Comparison of ENCODE assay signal across 26 cellular contexts in the genomic region with DNA sequence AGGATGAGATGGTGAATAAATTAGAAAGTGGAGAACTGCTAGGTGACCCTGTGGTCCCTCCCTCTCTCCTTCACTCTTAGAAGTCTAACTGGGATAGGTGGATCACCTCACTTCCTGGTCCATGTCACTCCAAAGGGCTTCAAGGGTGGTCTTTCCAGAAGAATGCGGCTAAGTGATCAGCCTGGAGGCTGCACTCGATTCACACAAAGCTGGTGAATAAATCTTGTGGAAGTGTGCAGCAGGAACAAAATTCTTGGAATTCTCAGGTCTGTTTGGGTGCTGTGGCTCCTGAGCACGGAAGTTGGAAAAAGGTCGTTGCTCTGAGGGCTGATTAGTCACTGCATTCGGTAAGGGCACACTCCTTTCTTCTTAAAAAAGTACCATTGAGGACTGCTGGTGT. TPM values are rescaled to one million over a fixed set of nuclear protein-coding genes. Genes with fewer than 3 reads are reported as not detected.
A peak's percentile ranks its signal among the peaks of the same experiment; 100 is the strongest.
DNase-seq lines count a peak whose midpoint lies in the region; ATAC-seq and TF ChIP-seq lines count a peak whose summit lies in the region.
"Had no signal": no experiment of that assay in that cellular context is flagged by ENCODE, and none has a peak within 500 bp of the region (broad histone marks: within the 10 kb centered on the region; RNA-seq: fewer than 3 reads in every experiment).

No MANE protein-coding gene starts in this region.

- H3K9me3 ChIP-seq in PC-3 (ENCODE audit: low read length): no peaks in the 10 kb centered on the region
- H3K9me3 ChIP-seq: A549, Caco-2, vagina had no signal

- peak overlapping the region; percentile 19 for H3K27ac Mint-ChIP-seq in activated naive CD8-positive, alpha-beta T cell
- no peak overlapping the region for H3K27ac Mint-ChIP-seq in activated naive CD8-positive, alpha-beta T cell treated with anti-CD3 and anti-CD28 coated beads for 36 hours
- H3K27ac Mint-ChIP-seq: activated B cell treated with CpG ODN at 0.5 μM for 24 hours; B cell; dendritic cell treated with granulocyte-macrophage colony-stimulating factor and Interleukin-4, amounts not matched to agents 40 ng/mL and 50 ng/mL, for 4 days had no signal

- H3K4me2 ChIP-seq in PC-3 (ENCODE audit: low read length): peak overlapping the region; percentile 37; the same call in 1 of the 2 replicates
- H3K4me2 ChIP-seq: A549, smooth muscle cell had no signal

- no peak overlapping the region for H3K9ac ChIP-seq in PC-3 (ENCODE audit: low read length)

- peaks cover 3% of the 10 kb centered on the region for H3K9me3 Mint-ChIP-seq in activated naive CD8-positive, alpha-beta T cell (ENCODE audit: low read depth)
- H3K9me3 Mint-ChIP-seq in activated naive CD8-positive, alpha-beta T cell treated with anti-CD3 and anti-CD28 coated beads for 36 hours: peaks cover 19% of the 10 kb centered on the region
- H3K9me3 Mint-ChIP-seq: activated B cell treated with CpG ODN at 0.5 μM for 24 hours; dendritic cell treated with granulocyte-macrophage colony-stimulating factor and Interleukin-4, amounts not matched to agents 40 ng/mL and 50 ng/mL, for 4 days had no signal

- no peak overlapping the region for H3K27ac ChIP-seq in PC-3 (ENCODE audit: low read length)
- H3K27ac ChIP-seq: A549, vagina had no signal

- CTCF ChIA-PET in PC-3 (lab: Charles Lee): no interaction called here

- no peaks in the 10 kb centered on the region for H3K36me3 Mint-ChIP-seq in activated naive CD8-positive, alpha-beta T cell
- H3K36me3 Mint-ChIP-seq in activated naive CD8-positive, alpha-beta T cell treated with anti-CD3 and anti-CD28 coated beads for 36 hours: peaks cover 7% of the 10 kb centered on the region

- H3K4me3 Mint-ChIP-seq in activated naive CD8-positive, alpha-beta T cell: no peak overlapping the region
- H3K4me3 Mint-ChIP-seq in activated naive CD8-positive, alpha-beta T cell treated with anti-CD3 and anti-CD28 coated beads for 36 hours: no peak overlapping the region
- H3K4me3 Mint-ChIP-seq: activated B cell treated with CpG ODN at 0.5 μM for 24 hours; activated CD8-positive, alpha-beta T cell treated with anti-CD3 and anti-CD28 coated beads for 36 hours; B cell; dendritic cell treated with granulocyte-macrophage colony-stimulating factor and Interleukin-4, amounts not matched to agents 40 ng/mL and 50 ng/mL, for 4 days had no signal

- POLR2A ChIA-PET in PC-3 (lab: Charles Lee; ENCODE audit: unreplicated experiment): no interaction called here

- no peaks in the 10 kb centered on the region for H3F3A ChIP-seq in PC-3 (ENCODE audit: low read length, unreplicated experiment)

- no peaks in the 10 kb centered on the region for H3K9me2 ChIP-seq in PC-3 (replicated peaks; ENCODE audit: low read length)

- no TSS peak for BruUV-seq in PC-3 (replicated peaks; lab: Mats Ljungman, UMichigan)

- H3K27me3 Mint-ChIP-seq in activated naive CD8-positive, alpha-beta T cell: no peaks in the 10 kb centered on the region
- H3K27me3 Mint-ChIP-seq in activated naive CD8-positive, alpha-beta T cell treated with anti-CD3 and anti-CD28 coated beads for 36 hours: no peaks in the 10 kb centered on the region
- H3K27me3 Mint-ChIP-seq: activated CD8-positive, alpha-beta T cell treated with anti-CD3 and anti-CD28 coated beads for 36 hours; dendritic cell treated with granulocyte-macrophage colony-stimulating factor and Interleukin-4, amounts not matched to agents 40 ng/mL and 50 ng/mL, for 4 days had no signal

- no peak for ATAC-seq in PC-3
- no peak for ATAC-seq in HG03175 (IDR thresholded peaks at IDR 0.05; ENCODE audit: unreplicated experiment)
- ATAC-seq: A549; activated CD8-positive, alpha-beta T cell treated with anti-CD3 and anti-CD28 coated beads for 36 hours; HCT116; left colon had no signal

- DNase-seq in activated naive CD8-positive, alpha-beta T cell treated with anti-CD3 and anti-CD28 coated beads for 36 hours: no peak
- DNase-seq in PC-3 (peak; percentile 24), iPS-NIHi11 (ENCODE audit: low spot score) (peak; percentile 33), renal cortical epithelial cell (ENCODE audit: low read depth) (peak; percentile 73), NCI-H69 (lab: John Stamatoyannopoulos, UW) (no peak)
- no peak for DNase-seq in stimulated activated CD4-positive, alpha-beta T cell treated with anti-CD3 and anti-CD28 coated beads, Interleukin-2, amount 100 ng/mL, for 48 hours
- DNase-seq: activated B cell treated with CpG ODN at 0.5 μM for 24 hours; activated CD8-positive, alpha-beta T cell treated with anti-CD3 and anti-CD28 coated beads for 36 hours; Caco-2; DMS79 treated with DMSO at 0.1 percent for 48 hours; glutamatergic neuron; left colon; mesenchymal stem cell; NCI-H1092 treated with DMSO at 0.1 percent for 48 hours; NCI-H187 treated with DMSO at 0.1 percent for 48 hours; NCI-H774; T1000 had no signal

- H3K4me1 ChIP-seq in PC-3 (ENCODE audit: insufficient read depth, low read length): peaks cover 7% of the 10 kb centered on the region
- H3K4me1 ChIP-seq: A549, vagina had no signal

- no peaks in the 10 kb centered on the region for H3K79me2 ChIP-seq in PC-3 (ENCODE audit: low read length)

- H3K4me1 Mint-ChIP-seq in activated naive CD8-positive, alpha-beta T cell (ENCODE audit: low read depth): peaks cover 76% of the 10 kb centered on the region
- peaks cover 43% of the 10 kb centered on the region for H3K4me1 Mint-ChIP-seq in activated naive CD8-positive, alpha-beta T cell treated with anti-CD3 and anti-CD28 coated beads for 36 hours

- H2AFZ ChIP-seq in PC-3 (ENCODE audit: low read length): peak overlapping the region; percentile 61

- intact Hi-C loops in PC-3 (cut with micrococcal nuclease): no loop called here

- H3K36me3 ChIP-seq in PC-3 (ENCODE audit: low read depth, low read length): no peaks in the 10 kb centered on the region
- H3K36me3 ChIP-seq: vagina had no signal

- no peaks in the 10 kb centered on the region for H4K20me1 ChIP-seq in PC-3 (ENCODE audit: low read length)

- no peak for TF ChIP-seq CTCF in PC-3 (conservative IDR thresholded peaks at IDR 0.05; ENCODE audit: low read depth, low read length)

- H3K4me3 ChIP-seq in PC-3 (ENCODE audit: low read length): no peak overlapping the region
- H3K4me3 ChIP-seq: A549, smooth muscle cell, vagina had no signal

- H3K27me3 ChIP-seq in PC-3 (ENCODE audit: low read length): no peaks in the 10 kb centered on the region
- H3K27me3 ChIP-seq: vagina had no signal

RNA-seq across cellular contexts. Expression of a gene that starts 46.3 kb away (rescaled TPM):
- under 1 TPM in 1 of 2 experiments, not detected in 1; 0.08 TPM for total RNA-seq in activated naive CD8-positive, alpha-beta T cell treated with anti-CD3 and anti-CD28 coated beads for 36 hours
- total RNA-seq in PC-3 (2014; rRNA removed) (1.9 and 2.5 TPM in 2 replicates), renal cortical epithelial cell (0.25 and 0.87 TPM in 2 replicates)
- total RNA-seq: activated B cell treated with CpG ODN at 0.5 μM for 24 hours, B cell, myocyte had no signal

Comparison
In these comparisons a context has a peak if more than half of its experiments do, and no peak if none do; other contexts are left out.
1. DNase-seq: peak in PC-3 (single experiment), iPS-NIHi11 (single experiment) and renal cortical epithelial cell (single experiment); none in activated naive CD8-positive, alpha-beta T cell treated with anti-CD3 and anti-CD28 coated beads for 36 hours (single experiment), NCI-H69 (single experiment) and stimulated activated CD4-positive, alpha-beta T cell treated with anti-CD3 and anti-CD28 coated beads, Interleukin-2, amount 100 ng/mL, for 48 hours (0 of 2).